8 cellular contexts compared by ENCODE assay signal in the genomic region with DNA sequence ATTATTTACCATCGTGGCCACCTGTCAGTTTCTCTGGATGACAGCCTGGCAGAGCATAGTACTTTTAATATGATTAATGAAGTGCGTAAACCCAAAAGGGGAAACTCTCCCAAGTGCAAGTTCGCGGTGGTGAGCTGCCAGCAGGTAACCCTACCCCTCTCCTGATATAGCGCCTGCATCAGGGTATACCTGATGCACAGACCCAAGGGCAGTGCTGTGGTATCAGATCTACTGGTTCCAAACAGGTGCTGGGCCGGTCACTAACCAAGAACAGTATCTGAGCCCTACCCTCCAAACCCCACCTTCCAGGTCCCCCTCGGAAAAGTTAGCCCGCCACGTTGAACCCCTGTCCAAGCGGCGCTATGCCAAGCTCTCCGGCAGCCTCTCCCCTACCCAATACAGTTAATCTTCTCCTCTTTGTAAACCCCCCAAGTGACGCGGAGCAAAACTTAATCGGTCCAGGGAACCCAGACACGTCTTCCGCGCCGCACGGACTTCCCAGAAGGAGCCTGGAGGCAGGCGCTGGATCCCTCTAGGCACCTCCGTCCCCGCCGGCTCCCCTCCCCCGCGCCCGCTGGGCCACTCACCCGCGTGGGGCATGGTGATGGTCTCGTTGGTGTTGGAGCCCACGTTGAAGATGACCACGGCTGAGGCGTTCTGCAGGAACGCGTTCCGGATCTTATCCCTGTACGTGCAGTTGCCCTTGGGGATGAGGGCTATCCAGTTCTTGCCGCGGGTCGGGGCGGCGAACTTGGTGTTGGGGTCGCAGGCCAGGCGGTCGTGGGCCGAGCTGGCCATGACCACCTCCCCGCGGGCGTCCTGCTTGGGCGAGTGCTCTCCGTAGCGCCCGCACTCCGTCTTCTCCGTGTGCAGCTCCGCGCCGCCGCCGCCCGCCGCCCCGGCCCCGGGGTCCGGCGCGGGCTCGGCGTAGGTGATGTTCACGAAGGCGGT. TPM values are rescaled to one million over a fixed set of nuclear protein-coding genes. Genes with fewer than 3 reads are reported as not detected.
DNase-seq lines count a peak whose midpoint lies in the region; ATAC-seq and TF ChIP-seq lines count a peak whose summit lies in the region.

No MANE protein-coding gene starts in this region.

- intact Hi-C loops in sciatic nerve (cut with DNase I), result loop anchor here (2.0 kb wide), 1 partner anchor 269 kb away; no protein-coding TSS in a partner anchor
- intact Hi-C loops in OCI-LY7 (cut with micrococcal nuclease; ENCODE audit: unreplicated experiment), result no loop called here

- CTCF ChIA-PET in OCI-LY7 (lab: Charles Lee; ENCODE audit: unreplicated experiment), result no interaction called here

- no peak overlapping the region for H3K27ac Mint-ChIP-seq in activated T-cell treated with anti-CD3 and anti-CD28 coated beads, Interleukin-2, amount 50 U/mL, for 72 hours

- no peaks in the 10 kb centered on the region for H3K9me3 Mint-ChIP-seq in activated T-cell treated with anti-CD3 and anti-CD28 coated beads, Interleukin-2, amount 50 U/mL, for 72 hours

- no peaks in the 10 kb centered on the region for H3K9me2 ChIP-seq in OCI-LY7 (ENCODE audit: insufficient read depth, low read length)

- H3K36me3 Mint-ChIP-seq in activated T-cell treated with anti-CD3 and anti-CD28 coated beads, Interleukin-2, amount 50 U/mL, for 72 hours (ENCODE audit: insufficient read depth in 2 of 2), result peaks cover 1% of the 10 kb centered on the region in 2 donors

- no peaks in the 10 kb centered on the region for H4K20me1 ChIP-seq in OCI-LY7 (ENCODE audit: insufficient read depth, low read length)

- H3K4me3 Mint-ChIP-seq in activated T-cell treated with anti-CD3 and anti-CD28 coated beads, Interleukin-2, amount 50 U/mL, for 72 hours, result peak overlapping the region; percentile 38 to 68

- H3K4me1 ChIP-seq in right atrium auricular region (peaks cover 0 to 14% of the 10 kb centered on the region in 2 donors), OCI-LY7 (ENCODE audit: insufficient read depth, low read length, poor library complexity, severe bottlenecking) (no peaks in the 10 kb centered on the region)

- H3K9me3 ChIP-seq in right atrium auricular region (no peaks in the 10 kb centered on the region), OCI-LY7 (ENCODE audit: low read length) (no peaks in the 10 kb centered on the region)

- no peak for TF ChIP-seq CTCF in right atrium auricular region (IDR thresholded peaks at IDR 0.05)
- no peak for TF ChIP-seq CTCF in OCI-LY7 (conservative IDR thresholded peaks at IDR 0.05; ENCODE audit: low read length)

- H3K36me3 ChIP-seq in right atrium auricular region (no peaks in the 10 kb centered on the region), OCI-LY7 (ENCODE audit: insufficient read depth, low read length) (no peaks in the 10 kb centered on the region)

- H3K79me2 ChIP-seq in OCI-LY7 (ENCODE audit: insufficient read depth, low read depth, low read length), result no peaks in the 10 kb centered on the region

- peak; percentile 2 to 9 for DNase-seq in activated T-cell treated with anti-CD3 and anti-CD28 coated beads, Interleukin-2, amount 50 U/mL, for 72 hours
- DNase-seq in right atrium auricular region (ENCODE audit: low spot score), result no peak
- peak; percentile 63 for DNase-seq in sciatic nerve (ENCODE audit: low spot score)
- DNase-seq in OCI-LY7 (ENCODE audit: low spot score), result no peak
- DNase-seq in NCI-H146 treated with DMSO at 0.1 percent for 48 hours (lab: John Stamatoyannopoulos, UW; ENCODE audit: unreplicated experiment), result no peak

- H3K27me3 ChIP-seq in right atrium auricular region, result no peaks in the 10 kb centered on the region

- H3K27ac ChIP-seq in right atrium auricular region (peak overlapping the region; percentile 90 to 92), OCI-LY7 (ENCODE audit: low read depth, low read length, poor library complexity, severe bottlenecking) (no peak overlapping the region)

- ATAC-seq in HG02678 (IDR thresholded peaks at IDR 0.05; ENCODE audit: unreplicated experiment) (peak; percentile 20), sciatic nerve (peak; percentile 35), HG03108 (IDR thresholded peaks at IDR 0.05; ENCODE audit: unreplicated experiment) (no peak)
- ATAC-seq in activated T-cell treated with anti-CD3 and anti-CD28 coated beads, Interleukin-2, amount 50 U/mL, for 72 hours (replicated peaks in 1 of 2), result peak; percentile 27 to 34

- POLR2A ChIA-PET in OCI-LY7 (lab: Charles Lee), result no interaction called here

- H3K4me1 Mint-ChIP-seq in activated T-cell treated with anti-CD3 and anti-CD28 coated beads, Interleukin-2, amount 50 U/mL, for 72 hours (ENCODE audit: low read depth), result peaks cover 7% of the 10 kb centered on the region

- peak overlapping the region; percentile 52 for H3K4me3 ChIP-seq in GM08714 (ENCODE audit: low read length)
- H3K4me3 ChIP-seq in right atrium auricular region, result peak overlapping the region; percentile 73 to 84
- no peak overlapping the region for H3K4me3 ChIP-seq in OCI-LY7 (ENCODE audit: low read depth, low read length, poor library complexity, severe bottlenecking)

- peaks cover 83% of the 10 kb centered on the region for H3K27me3 Mint-ChIP-seq in activated T-cell treated with anti-CD3 and anti-CD28 coated beads, Interleukin-2, amount 50 U/mL, for 72 hours (ENCODE audit: low read depth)

- no TSS peak for BruUV-seq in OCI-LY7 (replicated peaks; lab: Mats Ljungman, UMichigan)

- H3K4me2 ChIP-seq in OCI-LY7 (ENCODE audit: low read length), result no peak overlapping the region

- H2AFZ ChIP-seq in OCI-LY7 (ENCODE audit: low read length), result no peak overlapping the region

RNA-seq across cellular contexts. Expression of a gene that starts 1.3 kb away (rescaled TPM):
- under 1 TPM; 0.10 to 0.46 TPM for total RNA-seq in activated T-cell treated with anti-CD3 and anti-CD28 coated beads, Interleukin-2, amount 50 U/mL, for 72 hours
- 10 to 100 TPM; 26.2 to 34.2 TPM for total RNA-seq in right atrium auricular region
- total RNA-seq in sciatic nerve, result 13.2 TPM
- not detected in 2 replicates for total RNA-seq in OCI-LY7 (2014; rRNA removed; shearing (Covaris generic))
- not detected in 2 replicates for total RNA-seq in OCI-LY7 (2022)

Comparison
In these comparisons a context has a peak if more than half of its experiments do, and no peak if none do; other contexts are left out.
1. DNase-seq: peak in activated T-cell treated with anti-CD3 and anti-CD28 coated beads, Interleukin-2, amount 50 U/mL, for 72 hours (2 of 2) and sciatic nerve (single experiment); none in right atrium auricular region (single experiment), OCI-LY7 (single experiment) and NCI-H146 treated with DMSO at 0.1 percent for 48 hours (single experiment).